Comparison of ENCODE assay signal across 1 cellular context in the genomic region with DNA sequence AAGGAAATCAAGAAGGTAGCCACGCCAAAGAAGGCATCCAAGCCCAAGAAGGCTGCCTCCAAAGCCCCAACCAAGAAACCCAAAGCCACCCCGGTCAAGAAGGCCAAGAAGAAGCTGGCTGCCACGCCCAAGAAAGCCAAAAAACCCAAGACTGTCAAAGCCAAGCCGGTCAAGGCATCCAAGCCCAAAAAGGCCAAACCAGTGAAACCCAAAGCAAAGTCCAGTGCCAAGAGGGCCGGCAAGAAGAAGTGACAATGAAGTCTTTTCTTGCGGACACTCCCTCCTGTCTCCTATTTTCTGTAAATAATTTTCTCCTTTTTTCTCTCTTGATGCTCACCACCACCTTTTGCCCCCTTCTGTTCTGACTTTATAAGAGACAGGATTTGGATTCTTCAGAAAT.
TF ChIP-seq lines count a peak whose summit lies in the region.

No MANE protein-coding gene starts in this region.

TF ChIP-seq in WTC11, 78 proteins besides CTCF, POLR2A, EP300 and RAD21 (continued from another document):
- TF ChIP-seq, protein P1, sequence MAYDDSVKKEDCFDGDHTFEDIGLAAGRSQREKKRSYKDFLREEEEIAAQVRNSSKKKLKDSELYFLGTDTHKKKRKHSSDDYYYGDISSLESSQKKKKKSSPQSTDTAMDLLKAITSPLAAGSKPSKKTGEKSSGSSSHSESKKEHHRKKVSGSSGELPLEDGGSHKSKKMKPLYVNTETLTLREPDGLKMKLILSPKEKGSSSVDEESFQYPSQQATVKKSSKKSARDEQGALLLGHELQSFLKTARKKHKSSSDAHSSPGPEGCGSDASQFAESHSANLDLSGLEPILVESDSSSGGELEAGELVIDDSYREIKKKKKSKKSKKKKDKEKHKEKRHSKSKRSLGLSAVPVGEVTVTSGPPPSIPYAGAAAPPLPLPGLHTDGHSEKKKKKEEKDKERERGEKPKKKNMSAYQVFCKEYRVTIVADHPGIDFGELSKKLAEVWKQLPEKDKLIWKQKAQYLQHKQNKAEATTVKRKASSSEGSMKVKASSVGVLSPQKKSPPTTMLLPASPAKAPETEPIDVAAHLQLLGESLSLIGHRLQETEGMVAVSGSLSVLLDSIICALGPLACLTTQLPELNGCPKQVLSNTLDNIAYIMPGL (CRISPR knock-in tag; IDR thresholded peaks at IDR 0.05): no peak
